Comparison of ENCODE assay signal across 17 cellular contexts in the genomic region with DNA sequence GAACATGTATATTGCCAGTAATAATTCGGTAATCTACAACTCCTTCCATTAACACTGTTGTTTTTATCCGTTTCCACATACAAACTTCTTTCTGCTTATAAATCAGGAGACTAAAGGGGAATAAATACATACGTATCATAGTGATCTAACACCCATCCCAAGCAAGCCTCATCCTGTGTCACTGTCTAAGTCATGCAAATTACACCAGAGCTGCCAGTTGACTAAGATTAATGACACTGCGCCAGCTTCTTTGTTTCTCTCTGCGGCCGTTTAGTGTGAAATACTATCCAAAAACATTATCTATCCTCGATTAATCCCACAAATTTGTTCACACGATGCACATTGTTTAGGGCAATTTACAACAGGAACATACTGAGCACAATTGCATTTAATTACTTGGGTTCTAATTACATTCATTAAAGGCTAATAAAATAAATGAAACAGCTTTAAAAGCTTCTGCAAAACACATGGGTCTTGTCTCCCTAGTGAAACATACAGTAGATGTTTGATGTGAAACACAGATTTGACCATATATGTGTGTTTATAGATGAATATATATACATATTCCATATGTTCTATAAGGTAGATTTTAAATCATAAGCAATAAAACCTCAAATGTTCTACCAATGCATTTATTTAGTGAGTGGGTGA. TPM values are rescaled to one million over a fixed set of nuclear protein-coding genes. Genes with fewer than 3 reads are reported as not detected.
DNase-seq lines count a peak whose midpoint lies in the region; ATAC-seq, FAIRE-seq and TF ChIP-seq lines count a peak whose summit lies in the region.
"Had no signal": no experiment of that assay in that cellular context is flagged by ENCODE, and none has a peak within 500 bp of the region (broad histone marks: within the 10 kb centered on the region; RNA-seq: fewer than 3 reads in every experiment).

No MANE protein-coding gene starts in this region.

- no peak for TF ChIP-seq POLR2A in thyroid gland (IDR thresholded peaks at IDR 0.05)

- no peak for ATAC-seq in Right ventricle myocardium superior (ENCODE audit: poor library complexity)
- ATAC-seq: activated naive CD8-positive, alpha-beta T cell treated with anti-CD3 and anti-CD28 coated beads, Interleukin-2, amount 50 U/mL, for 24 hours; heart right ventricle had no signal

- no peaks in the 10 kb centered on the region for H3K9me3 ChIP-seq in thyroid gland
- H3K9me3 ChIP-seq: heart right ventricle had no signal

- H3K4me3 ChIP-seq in fibroblast of the aortic adventitia (ENCODE audit: low read depth, low read length), result no peak overlapping the region
- no peak overlapping the region for H3K4me3 ChIP-seq in thyroid gland (replicated peaks in 1 of 3)
- H3K4me3 ChIP-seq: heart right ventricle had no signal

- no peak overlapping the region for H3K27ac ChIP-seq in RWPE1
- H3K27ac ChIP-seq in thyroid gland, result no peak overlapping the region
- H3K27ac ChIP-seq: heart right ventricle, HL-60 had no signal

- H3K36me3 ChIP-seq in thyroid gland, result no peaks in the 10 kb centered on the region
- H3K36me3 ChIP-seq: heart right ventricle had no signal

- intact Hi-C loops in thyroid gland (cut with DNase I) (no loop called here), Right ventricle myocardium superior (cut with DNase I) (no loop called here)

- CTCF ChIA-PET in RWPE1 (lab: Yijun Ruan, JAX), result interaction anchor here (0.5 to 0.7 kb wide), 4 partner anchors 44 to 1936 kb away, joined by 3 read pairs; no protein-coding TSS in a partner anchor

- TF ChIP-seq CTCF in D721Med (IDR thresholded peaks at IDR 0.05; ENCODE audit: insufficient read depth, missing control alignments), result no peak
- TF ChIP-seq CTCF in RWPE1 (conservative IDR thresholded peaks at IDR 0.05; ENCODE audit: low read depth), result no peak
- TF ChIP-seq CTCF in fibroblast of the aortic adventitia (IDR thresholded peaks at IDR 0.05; ENCODE audit: insufficient read depth, low read length), result no peak
- TF ChIP-seq CTCF in thyroid gland (IDR thresholded peaks at IDR 0.05), result no peak

- POLR2A ChIA-PET in RWPE1 (lab: Yijun Ruan, JAX; ENCODE audit: low non-redundant PET), result no interaction called here

- H3K27me3 ChIP-seq in thyroid gland, result no peaks in the 10 kb centered on the region
- H3K27me3 ChIP-seq: heart right ventricle had no signal

- WGBS in thyroid gland, 2 donors, result 69 to 70% methylated on average over 8 of the region's 8 CpGs

- FAIRE-seq in D721Med (lab: Jason Lieb, UNC), result peak; percentile 41
- FAIRE-seq: endothelial cell of umbilical vein had no signal

- H3K4me1 ChIP-seq in thyroid gland, result no peaks in the 10 kb centered on the region
- H3K4me1 ChIP-seq: heart right ventricle had no signal

- DNase-seq in D721Med (ENCODE audit: insufficient read length, low spot score), result no peak
- peak; percentile 4 to 96 (median 66) for DNase-seq in NCI-H1417 (lab: John Stamatoyannopoulos, UW)
- DNase-seq in RWPE1 (ENCODE audit: low spot score), result peak; percentile 37
- DNase-seq in fibroblast of the aortic adventitia (ENCODE audit: low read depth), result peak; percentile 1
- no peak for DNase-seq in thyroid gland
- DNase-seq in Right ventricle myocardium superior, result no peak
- no peak for DNase-seq in H4 (ENCODE audit: low spot score)
- DNase-seq in superior temporal gyrus (ENCODE audit: extremely low spot score), result no peak
- DNase-seq: activated CD4-positive, alpha-beta T cell treated with anti-CD3 and anti-CD28 coated beads, Interleukin-2, amount 10 ng/mL, durations not matched to agents 7 days and 5 days; activated naive CD8-positive, alpha-beta T cell treated with anti-CD3 and anti-CD28 coated beads, Interleukin-2, amount 50 U/mL, for 24 hours; activated T-cell treated with anti-CD3 and anti-CD28 coated beads, Interleukin-2, amount 50 U/mL, for 24 hours; cerebellar nuclear complex; DMS79; heart right ventricle; SHP77 had no signal

RNA-seq across cellular contexts. Expression of a gene that starts 51.8 kb away (rescaled TPM):
- 10.6 and 22.3 TPM in 2 replicates for total RNA-seq in fibroblast of the aortic adventitia (ENCODE audit: low replicate concordance)
- total RNA-seq in thyroid gland, result 10 to 100 TPM in 2 of 4 donors, 1 to 10 TPM in 2; 3.5 to 25.8 (median 9.5) TPM
- total RNA-seq in Right ventricle myocardium superior, result 187 TPM
- 6.6 and 11.1 TPM in 2 replicates for total RNA-seq in H4 (2014; rRNA removed; shearing (Covaris generic))

Comparison
In these comparisons a context has a peak if more than half of its experiments do, and no peak if none do; other contexts are left out.
1. DNase-seq: peak in NCI-H1417 (3 of 3), RWPE1 (single experiment) and fibroblast of the aortic adventitia (single experiment); none in D721Med (single experiment), thyroid gland (0 of 2), Right ventricle myocardium superior (single experiment), H4 (single experiment) and superior temporal gyrus (single experiment).